ENCODE assay signal across 1 cellular context in genomic region chr5:111757582-111758283, GRCh38.
TF ChIP-seq lines count a peak whose summit lies in the region.

No MANE protein-coding gene starts in this region.

TF ChIP-seq in IMR-90, 13 proteins besides CTCF, POLR2A, EP300 and RAD21 (continued from another document):
- TF ChIP-seq NFE2L2 (IDR thresholded peaks at IDR 0.05; ENCODE audit: low read depth, low read length) = no peak
- TF ChIP-seq MAFK (IDR thresholded peaks at IDR 0.05; ENCODE audit: low read depth, low read length) = no peak
- TF ChIP-seq, protein P1, sequence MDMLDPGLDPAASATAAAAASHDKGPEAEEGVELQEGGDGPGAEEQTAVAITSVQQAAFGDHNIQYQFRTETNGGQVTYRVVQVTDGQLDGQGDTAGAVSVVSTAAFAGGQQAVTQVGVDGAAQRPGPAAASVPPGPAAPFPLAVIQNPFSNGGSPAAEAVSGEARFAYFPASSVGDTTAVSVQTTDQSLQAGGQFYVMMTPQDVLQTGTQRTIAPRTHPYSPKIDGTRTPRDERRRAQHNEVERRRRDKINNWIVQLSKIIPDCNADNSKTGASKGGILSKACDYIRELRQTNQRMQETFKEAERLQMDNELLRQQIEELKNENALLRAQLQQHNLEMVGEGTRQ (IDR thresholded peaks at IDR 0.05; ENCODE audit: low read depth, low read length) = peak; percentile 20; the same call in 1 of the 2 replicates
- TF ChIP-seq MAZ (IDR thresholded peaks at IDR 0.05; ENCODE audit: borderline replicate concordance, low read depth, low read length) = peak; percentile 55; the same call in 1 of the 2 replicates
- no peak for TF ChIP-seq SMC3 (IDR thresholded peaks at IDR 0.05; ENCODE audit: low read depth, low read length)
- peak; percentile 94 for TF ChIP-seq BHLHE40 (IDR thresholded peaks at IDR 0.05; ENCODE audit: low read depth, low read length)
- TF ChIP-seq, protein P2, sequence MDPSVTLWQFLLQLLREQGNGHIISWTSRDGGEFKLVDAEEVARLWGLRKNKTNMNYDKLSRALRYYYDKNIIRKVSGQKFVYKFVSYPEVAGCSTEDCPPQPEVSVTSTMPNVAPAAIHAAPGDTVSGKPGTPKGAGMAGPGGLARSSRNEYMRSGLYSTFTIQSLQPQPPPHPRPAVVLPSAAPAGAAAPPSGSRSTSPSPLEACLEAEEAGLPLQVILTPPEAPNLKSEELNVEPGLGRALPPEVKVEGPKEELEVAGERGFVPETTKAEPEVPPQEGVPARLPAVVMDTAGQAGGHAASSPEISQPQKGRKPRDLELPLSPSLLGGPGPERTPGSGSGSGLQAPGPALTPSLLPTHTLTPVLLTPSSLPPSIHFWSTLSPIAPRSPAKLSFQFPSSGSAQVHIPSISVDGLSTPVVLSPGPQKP (IDR thresholded peaks at IDR 0.05; ENCODE audit: borderline replicate concordance, low read depth, low read length) = no peak
- no peak for TF ChIP-seq RCOR1 (IDR thresholded peaks at IDR 0.05; ENCODE audit: insufficient replicate concordance, low read length)
- TF ChIP-seq CEBPB (IDR thresholded peaks at IDR 0.05; ENCODE audit: low read depth, low read length) = no peak
- TF ChIP-seq RFX5 (IDR thresholded peaks at IDR 0.05; ENCODE audit: low read depth, low read length) = no peak
- TF ChIP-seq MXI1 (IDR thresholded peaks at IDR 0.05; ENCODE audit: borderline replicate concordance, low read depth, low read length) = peak; percentile 76; the same call in 1 of the 2 replicates
